27 cellular contexts compared by ENCODE assay signal in the genomic region with DNA sequence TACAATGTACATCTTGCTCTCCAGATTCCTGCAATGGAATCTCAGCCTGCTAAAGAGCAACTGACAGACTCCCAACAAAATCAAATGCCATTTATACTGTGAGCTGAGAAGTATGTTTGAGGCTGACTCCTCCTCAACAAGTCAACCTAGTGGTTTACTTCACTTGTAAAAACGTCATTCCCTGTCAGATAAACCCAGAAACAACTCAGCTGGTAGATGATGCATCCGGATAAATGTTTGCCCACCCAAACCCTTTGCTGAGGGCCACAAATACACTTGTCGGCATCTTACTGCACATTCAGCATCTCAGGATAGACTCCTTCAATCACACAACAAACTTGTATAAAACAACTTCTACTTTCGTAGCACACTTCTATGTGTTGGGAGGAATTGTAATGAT.
"Had no signal": no experiment of that assay in that cellular context is flagged by ENCODE, and none has a peak within 500 bp of the region (broad histone marks: within the 10 kb centered on the region; RNA-seq: fewer than 3 reads in every experiment).

No MANE protein-coding gene starts in this region.

- DNase-seq: naive B cell; naive thymus-derived CD8-positive, alpha-beta T cell; occipital lobe; ovary; posterior cingulate gyrus; psoas muscle; right cardiac atrium; small intestine; stimulated activated CD4-positive, alpha-beta T cell treated with anti-CD3 and anti-CD28 coated beads, Interleukin-15, amount 100 ng/mL, for 24 hours; stimulated activated CD4-positive, alpha-beta T cell treated with anti-CD3 and anti-CD28 coated beads, Interleukin-2, amount 100 ng/mL, for 24 hours; stimulated activated CD4-positive, alpha-beta T cell treated with anti-CD3 and anti-CD28 coated beads, Interleukin-2, amount 100 ng/mL, for 48 hours; stimulated activated CD4-positive, alpha-beta T cell treated with anti-CD3 and anti-CD28 coated beads, Interleukin-4, amount 100 ng/mL, for 24 hours; stimulated activated naive B cell treated with anti-CD40 and anti-IgM and Interleukin-4, amounts not matched to agents 10 μg/mL and 1 μg/mL and 100 μg/mL, for 72 hours; stimulated activated naive CD4-positive, alpha-beta T cell treated with Interleukin-2 at 50 U/mL for 16 hours; stomach; thyroid gland; trophoblast cell; upper lobe of left lung had no signal

- H3K4me3 Mint-ChIP-seq: naive B cell; naive thymus-derived CD8-positive, alpha-beta T cell; natural killer cell treated with Interleukin-12 subunit alpha and Interleukin-12 subunit beta and Interleukin-15 and Interleukin-18, amount 100 ng/mL, for 72 hours; neural progenitor cell; stimulated activated effector memory CD8-positive, alpha-beta T cell treated with anti-CD3 and anti-CD28 coated beads, Interleukin-12 subunit alpha, Interleukin-12 subunit beta, amount 100 ng/mL, for 72 hours; stimulated activated naive B cell treated with anti-CD40 and anti-IgM and Interleukin-4, amounts not matched to agents 10 μg/mL and 1 μg/mL and 100 μg/mL, for 72 hours; stimulated activated naive CD8-positive, alpha-beta T cell treated with anti-CD3 and anti-CD28 coated beads, Interleukin-15, Interleukin-2, amounts not matched to agents 100 ng/mL and 50 ng/mL, for 24 hours had no signal

- H3K36me3 ChIP-seq: neural progenitor cell, ovary, stomach, thoracic aorta, thyroid gland, tibial nerve, upper lobe of left lung had no signal

- H3K4me1 Mint-ChIP-seq: naive B cell; naive thymus-derived CD8-positive, alpha-beta T cell; neural progenitor cell; stimulated activated effector memory CD8-positive, alpha-beta T cell treated with anti-CD3 and anti-CD28 coated beads, Interleukin-12 subunit alpha, Interleukin-12 subunit beta, amount 100 ng/mL, for 72 hours; stimulated activated naive B cell treated with anti-CD40 and anti-IgM and Interleukin-4, amounts not matched to agents 10 μg/mL and 1 μg/mL and 100 μg/mL, for 72 hours had no signal

- H3K27ac ChIP-seq: neural progenitor cell, ovary, parathyroid adenoma, psoas muscle, stomach, thoracic aorta, thyroid gland, tibial nerve, upper lobe of left lung had no signal

- H3K9me3 Mint-ChIP-seq: stimulated activated naive CD8-positive, alpha-beta T cell treated with anti-CD3 and anti-CD28 coated beads, Interleukin-15, Interleukin-2, amounts not matched to agents 100 ng/mL and 50 ng/mL, for 24 hours had no signal

- H3K4me1 ChIP-seq: neural progenitor cell, parathyroid adenoma, psoas muscle, stomach, thyroid gland, tibial nerve, upper lobe of left lung had no signal

- H3K27me3 Mint-ChIP-seq: naive B cell; naive thymus-derived CD8-positive, alpha-beta T cell; natural killer cell treated with Interleukin-12 subunit alpha and Interleukin-12 subunit beta and Interleukin-15 and Interleukin-18, amount 100 ng/mL, for 72 hours; progenitor cell of endocrine pancreas; stimulated activated naive B cell treated with anti-CD40 and anti-IgM and Interleukin-4, amounts not matched to agents 10 μg/mL and 1 μg/mL and 100 μg/mL, for 72 hours; stimulated activated naive CD8-positive, alpha-beta T cell treated with anti-CD3 and anti-CD28 coated beads, Interleukin-15, Interleukin-2, amounts not matched to agents 100 ng/mL and 50 ng/mL, for 24 hours had no signal

- ATAC-seq: naive thymus-derived CD8-positive, alpha-beta T cell; natural killer cell treated with Interleukin-12 subunit alpha and Interleukin-12 subunit beta and Interleukin-15 and Interleukin-18, amount 100 ng/mL, for 72 hours; psoas muscle; right cardiac atrium; sciatic nerve; stimulated activated effector memory CD8-positive, alpha-beta T cell treated with anti-CD3 and anti-CD28 coated beads, Interleukin-12 subunit alpha, Interleukin-12 subunit beta, amount 100 ng/mL, for 72 hours; stimulated activated naive B cell treated with anti-CD40 and anti-IgM and Interleukin-4, amounts not matched to agents 10 μg/mL and 1 μg/mL and 100 μg/mL, for 72 hours had no signal

- H3K27ac Mint-ChIP-seq: naive B cell; naive thymus-derived CD8-positive, alpha-beta T cell; natural killer cell treated with Interleukin-12 subunit alpha and Interleukin-12 subunit beta and Interleukin-15 and Interleukin-18, amount 100 ng/mL, for 72 hours; neural progenitor cell; progenitor cell of endocrine pancreas; stimulated activated effector memory CD8-positive, alpha-beta T cell treated with anti-CD3 and anti-CD28 coated beads, Interleukin-12 subunit alpha, Interleukin-12 subunit beta, amount 100 ng/mL, for 72 hours; stimulated activated naive B cell treated with anti-CD40 and anti-IgM and Interleukin-4, amounts not matched to agents 10 μg/mL and 1 μg/mL and 100 μg/mL, for 72 hours; stimulated activated naive CD8-positive, alpha-beta T cell treated with anti-CD3 and anti-CD28 coated beads, Interleukin-15, Interleukin-2, amounts not matched to agents 100 ng/mL and 50 ng/mL, for 24 hours had no signal

- H3K36me3 Mint-ChIP-seq: naive B cell; naive thymus-derived CD8-positive, alpha-beta T cell; natural killer cell treated with Interleukin-12 subunit alpha and Interleukin-12 subunit beta and Interleukin-15 and Interleukin-18, amount 100 ng/mL, for 72 hours; neural progenitor cell; stimulated activated effector memory CD8-positive, alpha-beta T cell treated with anti-CD3 and anti-CD28 coated beads, Interleukin-12 subunit alpha, Interleukin-12 subunit beta, amount 100 ng/mL, for 72 hours; stimulated activated naive B cell treated with anti-CD40 and anti-IgM and Interleukin-4, amounts not matched to agents 10 μg/mL and 1 μg/mL and 100 μg/mL, for 72 hours had no signal

- H3K4me3 ChIP-seq: neural progenitor cell, ovary, psoas muscle, stomach, thoracic aorta, thyroid gland, tibial nerve, upper lobe of left lung had no signal

- H3K27me3 ChIP-seq: neural progenitor cell, ovary, stomach, thyroid gland, tibial nerve, upper lobe of left lung had no signal

- H3K9me3 ChIP-seq: ovary, psoas muscle, thyroid gland had no signal
